Comparison of ENCODE assay signal across 16 cellular contexts in the genomic region with DNA sequence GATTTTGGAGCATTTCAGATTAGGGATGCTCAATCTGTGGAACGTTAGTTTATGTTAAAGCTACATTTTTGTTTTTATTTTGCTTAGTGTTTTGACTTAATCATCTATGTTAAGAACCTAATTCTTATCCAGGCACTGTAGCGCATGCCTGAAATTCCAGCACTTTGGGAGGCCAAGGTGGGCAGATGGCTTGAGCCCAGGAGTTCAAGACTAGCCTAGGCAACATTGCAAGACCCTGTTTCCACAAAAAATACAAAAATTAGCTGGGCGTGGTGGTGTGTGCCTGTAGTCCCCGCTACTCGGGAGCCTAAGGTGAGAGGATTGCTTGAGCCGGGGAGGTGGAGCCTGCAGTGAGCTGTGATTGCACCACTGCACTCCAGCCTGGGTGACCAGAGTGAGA. TPM values are rescaled to one million over a fixed set of nuclear protein-coding genes. Genes with fewer than 3 reads are reported as not detected.
DNase-seq lines count a peak whose midpoint lies in the region; ATAC-seq and TF ChIP-seq lines count a peak whose summit lies in the region.
"Had no signal": no experiment of that assay in that cellular context is flagged by ENCODE, and none has a peak within 500 bp of the region (broad histone marks: within the 10 kb centered on the region; RNA-seq: fewer than 3 reads in every experiment).

No MANE protein-coding gene starts in this region.

- no peaks in the 10 kb centered on the region for H3K4me1 Mint-ChIP-seq in activated CD4-positive, alpha-beta memory T cell treated with anti-CD3 and anti-CD28 coated beads for 36 hours (ENCODE audit: low read depth)

- peaks cover 75% of the 10 kb centered on the region for H3K79me2 ChIP-seq in HCT116 (ENCODE audit: insufficient read depth, low read length)

- no peak for TF ChIP-seq RAD21 in HCT116 (IDR thresholded peaks at IDR 0.05; ENCODE audit: low read depth)

- no peak for TF ChIP-seq CTCF in 22Rv1 (IDR thresholded peaks at IDR 0.05)
- no peak for TF ChIP-seq CTCF in HCT116 (IDR thresholded peaks at IDR 0.05 in 2 of 3, conservative IDR thresholded peaks at IDR 0.05 in 1 of 3; ENCODE audit: borderline replicate concordance in 1 of 3, insufficient read depth in 1 of 3, low read depth in 2 of 3, low read length in 2 of 3)

- H3K4me3 ChIP-seq in HCT116 (replicated peaks in 1 of 2; ENCODE audit: low read depth in 1 of 2, low read length in 2 of 2) (no peak overlapping the region), iPS-20b (ENCODE audit: low read length) (no peak overlapping the region)

- no peaks in the 10 kb centered on the region for H3K9me3 Mint-ChIP-seq in activated CD4-positive, alpha-beta memory T cell treated with anti-CD3 and anti-CD28 coated beads for 36 hours

- no peaks in the 10 kb centered on the region for H3K9me2 ChIP-seq in HCT116 (ENCODE audit: insufficient read depth)

- no peak overlapping the region for H3K27ac Mint-ChIP-seq in activated CD4-positive, alpha-beta memory T cell treated with anti-CD3 and anti-CD28 coated beads for 36 hours
- H3K27ac Mint-ChIP-seq: CD14-positive monocyte had no signal

- H3K36me3 ChIP-seq in HCT116 (ENCODE audit: control insufficient read depth in 1 of 2, insufficient read depth in 2 of 2, low read length in 2 of 2) (no peaks in the 10 kb centered on the region), iPS-20b (ENCODE audit: insufficient read depth, low read depth, low read length) (no peaks in the 10 kb centered on the region)

- H3K9me3 ChIP-seq in HCT116 (ENCODE audit: control insufficient read depth in 1 of 2, insufficient read depth in 1 of 2, low read depth in 1 of 2, low read length in 2 of 2) (no peaks in the 10 kb centered on the region), iPS-20b (ENCODE audit: insufficient read depth, low read depth, low read length) (no peaks in the 10 kb centered on the region)

- no peaks in the 10 kb centered on the region for H4K20me1 ChIP-seq in HCT116 (ENCODE audit: insufficient read depth)

- H3K27ac ChIP-seq in 22Rv1 (peak overlapping the region; percentile 30), HCT116 (ENCODE audit: low read depth, low read length) (no peak overlapping the region), iPS-20b (ENCODE audit: low read length) (peak overlapping the region; percentile 12)
- H3K27ac ChIP-seq: KMS-11 had no signal

- no peak overlapping the region for H3K4me3 Mint-ChIP-seq in activated CD4-positive, alpha-beta memory T cell treated with anti-CD3 and anti-CD28 coated beads for 36 hours
- H3K4me3 Mint-ChIP-seq: CD14-positive monocyte had no signal

- no peak for ATAC-seq in HCT116
- ATAC-seq in SK-N-SH treated with all-trans-retinoic acid at 6 μM for 48 hours: peak; percentile 20; the same call in 2 of the 3 replicates
- no peak for ATAC-seq in HG02885 (IDR thresholded peaks at IDR 0.05; ENCODE audit: poor library complexity, unreplicated experiment)
- no peak for ATAC-seq in HG03442 (IDR thresholded peaks at IDR 0.05; ENCODE audit: unreplicated experiment)

- peak overlapping the region; percentile 7; the same call in 1 of the 2 replicates for H3K4me2 ChIP-seq in HCT116 (ENCODE audit: low read length)
- H3K4me2 ChIP-seq: KMS-11 had no signal

- H3K27me3 ChIP-seq in HCT116 (ENCODE audit: insufficient read depth, low read length): no peaks in the 10 kb centered on the region
- no peaks in the 10 kb centered on the region for H3K27me3 ChIP-seq in iPS-20b (ENCODE audit: insufficient read depth, low read length)

- H2AFZ ChIP-seq in HCT116 (ENCODE audit: low read depth, low read length, poor library complexity, severe bottlenecking): no peak overlapping the region

- no peak for TF ChIP-seq POLR2A in HCT116 (IDR thresholded peaks at IDR 0.05; ENCODE audit: borderline replicate concordance, extremely low read depth, insufficient read depth, insufficient read length)

- CTCF ChIA-PET in HCT116 (lab: Charles Lee): no interaction called here
- CTCF ChIA-PET in activated CD4-positive, alpha-beta memory T cell treated with anti-CD3 and anti-CD28 coated beads for 36 hours (lab: Charles Lee): no interaction called here

- peaks cover 4% of the 10 kb centered on the region for H3K27me3 Mint-ChIP-seq in activated CD4-positive, alpha-beta memory T cell treated with anti-CD3 and anti-CD28 coated beads for 36 hours

- no peaks in the 10 kb centered on the region for H3K36me3 Mint-ChIP-seq in activated CD4-positive, alpha-beta memory T cell treated with anti-CD3 and anti-CD28 coated beads for 36 hours
- H3K36me3 Mint-ChIP-seq: CD14-positive monocyte had no signal

- peaks cover 13 to 26% of the 10 kb centered on the region in 2 experiments; a peak in 3 of 4 replicates for H3K4me1 ChIP-seq in HCT116 (ENCODE audit: control insufficient read depth in 1 of 2, insufficient read depth in 2 of 2, low read length in 2 of 2)
- H3K4me1 ChIP-seq in iPS-20b (ENCODE audit: insufficient read depth, low read length): peaks cover 14% of the 10 kb centered on the region; the same call in 1 of the 2 replicates

- H3K9ac ChIP-seq in HCT116 (ENCODE audit: low read length) (no peak overlapping the region), iPS-20b (ENCODE audit: low read depth, low read length) (no peak overlapping the region)
- H3K9ac ChIP-seq: KMS-11 had no signal

- RAD21 ChIA-PET in HCT116 (lab: Charles Lee; ENCODE audit: low non-redundant PET in 1 of 2, low total read pairs in 2 of 2, uncharacterized antibody in 2 of 2, unreplicated experiment in 2 of 2): no interaction called here

- intact Hi-C loops in HCT116 (cut with micrococcal nuclease): no loop called here
- intact Hi-C loops in activated CD4-positive, alpha-beta memory T cell treated with anti-CD3 and anti-CD28 coated beads for 36 hours (cut with micrococcal nuclease): no loop called here

- POLR2A ChIA-PET in HCT116 (lab: Charles Lee): no interaction called here
- POLR2A ChIA-PET in activated CD4-positive, alpha-beta memory T cell treated with anti-CD3 and anti-CD28 coated beads for 36 hours (lab: Charles Lee): no interaction called here

- DNase-seq in HCT116 (ENCODE audit: low read depth, low spot score): no peak
- DNase-seq in activated CD4-positive, alpha-beta memory T cell treated with anti-CD3 and anti-CD28 coated beads for 36 hours: no peak
- no peak for DNase-seq in SIG-M5 (lab: John Stamatoyannopoulos, UW)
- DNase-seq: COR-L47, NCI-H1048, NCI-H1694, NCI-H2107, NCI-H2227 treated with DMSO at 0.1 percent for 48 hours, NCI-H524 had no signal

- no TSS peak for BruUV-seq in HCT116 (replicated peaks; lab: Mats Ljungman, UMichigan)

TF ChIP-seq in HCT116, 20 proteins besides CTCF, POLR2A, EP300 and RAD21:
- TF ChIP-seq EZH2 (IDR thresholded peaks at IDR 0.05) (no peak), CBX3 (IDR thresholded peaks at IDR 0.05; ENCODE audit: low read depth) (no peak), YY1 (IDR thresholded peaks at IDR 0.05; ENCODE audit: extremely low read depth, insufficient replicate concordance, low read depth, low read length) (no peak)

TF ChIP-seq in SK-N-SH treated with all-trans-retinoic acid at 6 μM for 48 hours, 23 proteins besides CTCF, POLR2A, EP300 and RAD21:
- TF ChIP-seq, protein P1, sequence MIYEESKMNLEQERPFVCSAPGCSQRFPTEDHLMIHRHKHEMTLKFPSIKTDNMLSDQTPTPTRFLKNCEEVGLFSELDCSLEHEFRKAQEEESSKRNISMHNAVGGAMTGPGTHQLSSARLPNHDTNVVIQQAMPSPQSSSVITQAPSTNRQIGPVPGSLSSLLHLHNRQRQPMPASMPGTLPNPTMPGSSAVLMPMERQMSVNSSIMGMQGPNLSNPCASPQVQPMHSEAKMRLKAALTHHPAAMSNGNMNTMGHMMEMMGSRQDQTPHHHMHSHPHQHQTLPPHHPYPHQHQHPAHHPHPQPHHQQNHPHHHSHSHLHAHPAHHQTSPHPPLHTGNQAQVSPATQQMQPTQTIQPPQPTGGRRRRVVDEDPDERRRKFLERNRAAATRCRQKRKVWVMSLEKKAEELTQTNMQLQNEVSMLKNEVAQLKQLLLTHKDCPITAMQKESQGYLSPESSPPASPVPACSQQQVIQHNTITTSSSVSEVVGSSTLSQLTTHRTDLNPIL (CRISPR knock-in tag; IDR thresholded peaks at IDR 0.05; ENCODE audit: low read depth): no peak
- TF ChIP-seq ZNF8 (CRISPR knock-in tag; IDR thresholded peaks at IDR 0.05) (no peak), ZFP30 (CRISPR knock-in tag; IDR thresholded peaks at IDR 0.05) (no peak)

RNA-seq across cellular contexts. Expression of a gene that starts 23.4 kb away (rescaled TPM):
- 26.1 TPM for total RNA-seq in HCT116 (2021; ENCODE audit: unreplicated experiment)
- polyA plus RNA-seq in HCT116 (2012): 11.1 and 13.4 TPM in 2 replicates
- total RNA-seq in activated CD4-positive, alpha-beta memory T cell treated with anti-CD3 and anti-CD28 coated beads for 36 hours: 1 to 10 TPM in 1 of 2 experiments, under 1 TPM in 1; 0.81 to 1.2 TPM

Comparison
In these comparisons a context has a peak if more than half of its experiments do, and no peak if none do; other contexts are left out.
1. RNA of a gene that starts 23.4 kb away (total RNA-seq): 26.1 TPM in HCT116 (single experiment); 0.81 to 1.2 TPM in activated CD4-positive, alpha-beta memory T cell treated with anti-CD3 and anti-CD28 coated beads for 36 hours; every median in the first group is over 10 times any median in the second.